ENCODE assay signal across 1 cellular context in the genomic region with DNA sequence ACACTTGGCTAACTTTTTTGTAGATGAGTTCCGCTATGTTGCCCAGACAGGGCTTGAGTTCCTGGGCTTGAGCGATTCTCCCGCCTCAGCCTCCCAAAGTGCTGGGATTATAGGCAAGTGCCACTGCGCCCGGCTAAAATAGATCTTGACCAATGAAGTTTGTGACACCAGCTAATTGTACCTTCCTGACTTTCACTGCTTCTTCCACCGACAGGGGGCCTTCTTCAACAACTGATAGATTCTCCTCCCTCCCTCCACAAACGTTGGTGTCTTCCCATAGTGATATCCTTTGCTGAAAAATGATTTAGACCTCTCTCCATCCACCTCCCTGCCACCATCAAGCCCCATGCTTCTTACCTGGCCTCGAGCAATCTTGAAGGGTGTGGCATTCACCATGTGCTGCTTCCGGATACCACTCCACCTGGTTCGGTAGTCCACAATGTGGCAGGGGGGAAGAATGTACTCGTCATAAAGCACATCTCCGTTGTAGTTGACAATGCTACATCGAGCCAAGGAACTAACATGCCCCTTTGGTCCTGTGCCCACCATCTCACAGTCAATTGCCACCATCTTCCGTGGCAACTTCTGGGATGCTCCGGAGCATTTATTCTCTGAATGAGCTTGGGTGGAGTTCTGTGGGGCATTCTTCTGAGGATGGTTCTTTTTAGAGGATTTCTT.
TF ChIP-seq lines count a peak whose summit lies in the region.

No MANE protein-coding gene starts in this region.

TF ChIP-seq in H1, 55 proteins besides CTCF, POLR2A, EP300 and RAD21:
- TF ChIP-seq TEAD4 (IDR thresholded peaks at IDR 0.05; ENCODE audit: low read depth, low read length) = no peak
- no peak for TF ChIP-seq SP4 (IDR thresholded peaks at IDR 0.05; ENCODE audit: low read length)
- TF ChIP-seq SIN3A (conservative IDR thresholded peaks at IDR 0.05 in 1 of 2, IDR thresholded peaks at IDR 0.05 in 1 of 2; ENCODE audit: low read depth in 1 of 2, low read length in 2 of 2) = 0 out of 4 replicates have a peak, but pooled peaks of 1 of the 2 experiments have one; percentile 56
- no peak for TF ChIP-seq TBP (IDR thresholded peaks at IDR 0.05; ENCODE audit: low read depth, low read length)
